ENCODE assay signal across 10 cellular contexts in the genomic region with DNA sequence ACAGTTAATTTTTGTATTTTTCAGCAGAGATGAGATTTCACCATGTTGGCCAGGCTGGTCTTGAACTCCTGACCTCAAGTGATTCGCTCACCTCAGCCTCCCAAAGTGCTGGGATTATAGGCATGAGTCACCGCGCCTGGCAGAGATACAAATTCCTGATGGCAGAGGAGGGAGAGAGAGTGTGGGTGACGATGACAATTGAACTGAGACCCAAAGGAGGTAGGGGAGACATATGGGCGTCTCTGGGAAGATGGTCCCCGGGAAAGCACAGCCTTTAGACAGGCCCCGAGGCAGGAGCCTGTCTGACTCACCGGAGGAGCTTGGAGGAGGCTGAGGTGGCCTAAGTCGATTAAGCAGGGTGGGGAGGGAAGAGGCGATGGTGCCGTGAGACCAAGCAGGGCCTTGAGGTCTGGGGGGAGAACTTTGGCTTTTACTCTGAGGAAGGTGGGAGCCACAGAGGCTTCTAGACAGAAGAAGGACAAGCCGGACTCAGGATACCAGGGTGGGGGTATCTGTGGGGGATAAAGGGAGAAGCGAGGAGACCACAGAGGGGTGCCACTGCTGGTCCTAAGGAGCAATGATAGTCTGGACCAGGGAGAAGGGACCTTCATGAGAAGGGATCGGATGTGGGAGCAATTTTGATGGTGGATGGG. TPM values are rescaled to one million over a fixed set of nuclear protein-coding genes. Genes with fewer than 3 reads are reported as not detected.
DNase-seq lines count a peak whose midpoint lies in the region; TF ChIP-seq lines count a peak whose summit lies in the region.
"Had no signal": no experiment of that assay in that cellular context is flagged by ENCODE, and none has a peak within 500 bp of the region (broad histone marks: within the 10 kb centered on the region; RNA-seq: fewer than 3 reads in every experiment).

No MANE protein-coding gene starts in this region.

- H3K9me3 ChIP-seq in thyroid gland: no peaks in the 10 kb centered on the region

- H3K27ac ChIP-seq in thyroid gland: peak overlapping the region in 2 of 3 donors; percentile 28 to 51

- TF ChIP-seq CTCF in thyroid gland (IDR thresholded peaks at IDR 0.05): no peak

- H3K4me1 Mint-ChIP-seq in immature natural killer cell: peaks cover 34 to 41% of the 10 kb centered on the region in 2 donors
- H3K4me1 Mint-ChIP-seq: neural crest cell had no signal

- in situ Hi-C loops in G401 (cut with HindIII; ENCODE audit: low sequenced_read_pairs): no loop called here

- 72 to 76% methylated on average over 14 of the region's 14 CpGs for WGBS in thyroid gland, 2 donors

- peaks cover 10 to 16% (median 15%) of the 10 kb centered on the region in 3 donors for H3K27me3 Mint-ChIP-seq in immature natural killer cell (ENCODE audit: low read depth in 3 of 3)

- H3K36me3 ChIP-seq in thyroid gland: no peaks in the 10 kb centered on the region

- H3K4me3 Mint-ChIP-seq in immature natural killer cell: peak overlapping the region in 3 of 5 donors; percentile 57 to 88 (median 85)
- H3K4me3 Mint-ChIP-seq: neural crest cell had no signal

- no peak overlapping the region for H3K4me3 ChIP-seq in thyroid gland (replicated peaks in 1 of 3)

- H3K27me3 ChIP-seq in thyroid gland: no peaks in the 10 kb centered on the region

- DNase-seq in activated naive CD4-positive, alpha-beta T cell treated with Interleukin-2 at 50 U/mL for 16 hours: peak; percentile 14
- DNase-seq in activated naive CD4-positive, alpha-beta T cell treated with anti-CD3 and anti-CD28 coated beads, Interleukin-2, amount 50 U/mL, for 16 hours: no peak
- DNase-seq in T1000 (lab: John Stamatoyannopoulos, UW) (peak; percentile 79), immature natural killer cell (no peak), thyroid gland (peak in 1 of 2 donors; percentile 29), NCI-H748 treated with DMSO at 0.1 percent for 48 hours (lab: John Stamatoyannopoulos, UW) (no peak), NCI-H2196 treated with DMSO at 0.1 percent for 48 hours (lab: John Stamatoyannopoulos, UW; ENCODE audit: unreplicated experiment) (no peak), G401 (ENCODE audit: low spot score) (no peak)

- H3K27ac Mint-ChIP-seq in immature natural killer cell: peak overlapping the region in 4 of 6 donors; percentile 26 to 87 (median 74)

- peaks cover 10 to 36% of the 10 kb centered on the region in 2 donors for H3K4me1 ChIP-seq in thyroid gland

- no peak for TF ChIP-seq POLR2A in thyroid gland (IDR thresholded peaks at IDR 0.05)

- intact Hi-C loops in thyroid gland (cut with DNase I): no loop called here

- H3K36me3 Mint-ChIP-seq in immature natural killer cell: peaks cover 0 to 3% (median 0%) of the 10 kb centered on the region in 3 donors

- no peaks in the 10 kb centered on the region for H3K9me3 Mint-ChIP-seq in immature natural killer cell
- H3K9me3 Mint-ChIP-seq: IgD-negative memory B cell, neural crest cell had no signal

RNA-seq across cellular contexts. Expression of a gene that starts 38.2 kb away (rescaled TPM):
- polyA plus RNA-seq in immature natural killer cell: 10 to 100 TPM; 31.4 to 39.2 (median 38.6) TPM
- 100 to 1,000 TPM in 2 of 4 donors, 10 to 100 TPM in 2; 51.1 to 120 (median 82.8) TPM for total RNA-seq in thyroid gland
- total RNA-seq in G401 (2014; rRNA removed; shearing (Covaris generic)): 19.1 and 26.0 TPM in 2 replicates

RNA-seq across cellular contexts. Expression of a gene that starts 40.5 kb away (rescaled TPM):
- polyA plus RNA-seq in immature natural killer cell: 100 to 1,000 TPM in 1 of 3 donors, 10 to 100 TPM in 2; 62.7 to 105 (median 83.3) TPM
- total RNA-seq in thyroid gland: 1 to 10 TPM in 1 of 4 donors, under 1 TPM in 1, not detected in 2; 0.93 to 1.1 TPM
- not detected in 2 replicates for total RNA-seq in G401 (2014; rRNA removed; shearing (Covaris generic))
- total RNA-seq: neural crest cell had no signal

RNA-seq across cellular contexts. Expression of a gene that starts 51.4 kb away (rescaled TPM):
- polyA plus RNA-seq in immature natural killer cell: 10 to 100 TPM in 2 of 3 donors, 1 to 10 TPM in 1; 7.3 to 39.1 (median 12.6) TPM
- 1 to 10 TPM; 4.8 to 5.6 (median 5.0) TPM for total RNA-seq in thyroid gland
- total RNA-seq in G401 (2014; rRNA removed; shearing (Covaris generic)): 1.2 and 2.6 TPM in 2 replicates

Comparison
In these comparisons a context has a peak if more than half of its experiments do, and no peak if none do; other contexts are left out.
1. DNase-seq: peak in activated naive CD4-positive, alpha-beta T cell treated with Interleukin-2 at 50 U/mL for 16 hours (single experiment) and T1000 (single experiment); none in activated naive CD4-positive, alpha-beta T cell treated with anti-CD3 and anti-CD28 coated beads, Interleukin-2, amount 50 U/mL, for 16 hours (single experiment), immature natural killer cell (0 of 3), NCI-H748 treated with DMSO at 0.1 percent for 48 hours (single experiment), NCI-H2196 treated with DMSO at 0.1 percent for 48 hours (single experiment) and G401 (single experiment).